ENCODE assay signal across 15 cellular contexts in genomic region chrX:46811101-46811500, GRCh38. TPM values are rescaled to one million over a fixed set of nuclear protein-coding genes. Genes with fewer than 3 reads are reported as not detected.
DNase-seq lines count a peak whose midpoint lies in the region; ATAC-seq and TF ChIP-seq lines count a peak whose summit lies in the region.
"Had no signal": no experiment of that assay in that cellular context is flagged by ENCODE, and none has a peak within 500 bp of the region (broad histone marks: within the 10 kb centered on the region; RNA-seq: fewer than 3 reads in every experiment).

No MANE protein-coding gene starts in this region.

- H3K9ac ChIP-seq in parathyroid adenoma, result no peak overlapping the region

- no peaks in the 10 kb centered on the region for H3K4me1 ChIP-seq in parathyroid adenoma
- H3K4me1 ChIP-seq: SJCRH30 had no signal

- H3K9me3 ChIP-seq in MG63 (no peaks in the 10 kb centered on the region), parathyroid adenoma (ENCODE audit: control insufficient read depth, low read length) (no peaks in the 10 kb centered on the region)
- H3K9me3 ChIP-seq: SJCRH30 had no signal

- no peak for ATAC-seq in HG03095 (IDR thresholded peaks at IDR 0.05; ENCODE audit: unreplicated experiment)
- no peak for ATAC-seq in activated naive CD4-positive, alpha-beta T cell treated with anti-CD3 and anti-CD28 coated beads, Interleukin-2, amount 50 U/mL, for 72 hours

- no peak overlapping the region for H3K4me3 ChIP-seq in MG63
- H3K4me3 ChIP-seq in parathyroid adenoma (ENCODE audit: low read depth, low read length), result no peak overlapping the region
- H3K4me3 ChIP-seq: SJCRH30 had no signal

- H3K27ac Mint-ChIP-seq in activated naive CD4-positive, alpha-beta T cell treated with anti-CD3 and anti-CD28 coated beads, Interleukin-2, amount 50 U/mL, for 72 hours, result no peak overlapping the region
- H3K27ac Mint-ChIP-seq: IgD-negative memory B cell had no signal

- H3K36me3 ChIP-seq in MG63, result no peaks in the 10 kb centered on the region
- no peaks in the 10 kb centered on the region for H3K36me3 ChIP-seq in parathyroid adenoma (ENCODE audit: control insufficient read depth, insufficient read depth, low read length)
- H3K36me3 ChIP-seq: SJCRH30 had no signal

- H3K27ac ChIP-seq in parathyroid adenoma, result no peak overlapping the region
- H3K27ac ChIP-seq: HL-60, SJCRH30 had no signal

- no peaks in the 10 kb centered on the region for H3K9me3 Mint-ChIP-seq in activated naive CD4-positive, alpha-beta T cell treated with anti-CD3 and anti-CD28 coated beads, Interleukin-2, amount 50 U/mL, for 72 hours
- H3K9me3 Mint-ChIP-seq: IgD-negative memory B cell had no signal

- no peaks in the 10 kb centered on the region for H3K27me3 ChIP-seq in MG63
- H3K27me3 ChIP-seq in parathyroid adenoma (ENCODE audit: control insufficient read depth, insufficient read depth, low read length), result no peaks in the 10 kb centered on the region
- H3K27me3 ChIP-seq: SJCRH30 had no signal

- H3K36me3 Mint-ChIP-seq in activated naive CD4-positive, alpha-beta T cell treated with anti-CD3 and anti-CD28 coated beads, Interleukin-2, amount 50 U/mL, for 72 hours, result no peaks in the 10 kb centered on the region
- H3K36me3 Mint-ChIP-seq: IgD-negative memory B cell had no signal

- H3K4me2 ChIP-seq in parathyroid adenoma (ENCODE audit: low read length), result no peak overlapping the region

- H3K79me2 ChIP-seq in parathyroid adenoma, result no peaks in the 10 kb centered on the region

- no peak for TF ChIP-seq CTCF in parathyroid adenoma (IDR thresholded peaks at IDR 0.05)

- DNase-seq in AG20443 (ENCODE audit: low spot score) (peak; percentile 51), MG63 (peak; percentile 8), dedifferentiated amniotic fluid mesenchymal stem cell (ENCODE audit: extremely low spot score) (peak; percentile 31), COR-L47 (lab: John Stamatoyannopoulos, UW) (no peak)
- no peak for DNase-seq in activated naive CD4-positive, alpha-beta T cell treated with anti-CD3 and anti-CD28 coated beads, Interleukin-2, amount 50 U/mL, for 72 hours (ENCODE audit: low spot score in 2 of 2)
- DNase-seq: HCEC 1CT, NCI-H187, NCI-H446 treated with DMSO at 0.1 percent for 48 hours, NCI-H748 treated with DMSO at 0.1 percent for 48 hours, OCI-M1, SJCRH30 had no signal

- H2AFZ ChIP-seq in parathyroid adenoma, result peak overlapping the region; percentile 42

RNA-seq across cellular contexts. Expression of gene RP2, which starts 25.7 kb away (rescaled TPM):
- total RNA-seq in MG63 (2014; rRNA removed; shearing (Covaris generic); ENCODE audit: low replicate concordance), result 6.3 and 11.5 TPM in 2 replicates
- total RNA-seq in activated naive CD4-positive, alpha-beta T cell treated with anti-CD3 and anti-CD28 coated beads, Interleukin-2, amount 50 U/mL, for 72 hours, result 1 to 10 TPM; 5.2 to 6.6 TPM

RNA-seq across cellular contexts. Expression of gene SLC9A7, which starts 52.2 kb away (rescaled TPM):
- total RNA-seq in MG63 (2014; rRNA removed; shearing (Covaris generic); ENCODE audit: low replicate concordance), result 1.2 and 1.4 TPM in 2 replicates
- 10 to 100 TPM; 13.5 to 15.1 TPM for total RNA-seq in activated naive CD4-positive, alpha-beta T cell treated with anti-CD3 and anti-CD28 coated beads, Interleukin-2, amount 50 U/mL, for 72 hours

Comparison
In these comparisons a context has a peak if more than half of its experiments do, and no peak if none do; other contexts are left out.
1. DNase-seq: peak in AG20443 (single experiment), MG63 (single experiment) and dedifferentiated amniotic fluid mesenchymal stem cell (single experiment); none in COR-L47 (single experiment) and activated naive CD4-positive, alpha-beta T cell treated with anti-CD3 and anti-CD28 coated beads, Interleukin-2, amount 50 U/mL, for 72 hours (0 of 2).